1 cellular context compared by ENCODE assay signal in genomic region chr17:41065829-41066624, GRCh38.
TF ChIP-seq lines count a peak whose summit lies in the region.

TSS of gene KRTAP2-4 (minus strand) at chr17:41065879. CDS start at chr17:41065845, 34 bp downstream.

TF ChIP-seq in GM23338, 12 proteins besides CTCF, POLR2A, EP300 and RAD21 (continued from another document):
- no peak for TF ChIP-seq ZNF462 (CRISPR knock-in tag; IDR thresholded peaks at IDR 0.05)
- TF ChIP-seq ZNF114 (CRISPR knock-in tag; IDR thresholded peaks at IDR 0.05): no peak
- TF ChIP-seq ZNF331 (CRISPR knock-in tag; IDR thresholded peaks at IDR 0.05; ENCODE audit: low read depth): no peak
- TF ChIP-seq JUNB (IDR thresholded peaks at IDR 0.05; ENCODE audit: unreplicated experiment): no peak
- TF ChIP-seq ETS1 (IDR thresholded peaks at IDR 0.05): no peak
- TF ChIP-seq REST (IDR thresholded peaks at IDR 0.05; ENCODE audit: unreplicated experiment): no peak
- TF ChIP-seq STAT1 (IDR thresholded peaks at IDR 0.05; ENCODE audit: unreplicated experiment): no peak
- no peak for TF ChIP-seq CREB1 (CRISPR knock-in tag; IDR thresholded peaks at IDR 0.05; ENCODE audit: low read depth)
- no peak for TF ChIP-seq NANOG (IDR thresholded peaks at IDR 0.05; ENCODE audit: borderline replicate concordance)
- TF ChIP-seq EZH2phosphoT487 (IDR thresholded peaks at IDR 0.05; ENCODE audit: unreplicated experiment): no peak
- no peak for TF ChIP-seq POLR2AphosphoS5 (IDR thresholded peaks at IDR 0.05; ENCODE audit: low read depth)
